1 cellular context compared by ENCODE assay signal in the genomic region with DNA sequence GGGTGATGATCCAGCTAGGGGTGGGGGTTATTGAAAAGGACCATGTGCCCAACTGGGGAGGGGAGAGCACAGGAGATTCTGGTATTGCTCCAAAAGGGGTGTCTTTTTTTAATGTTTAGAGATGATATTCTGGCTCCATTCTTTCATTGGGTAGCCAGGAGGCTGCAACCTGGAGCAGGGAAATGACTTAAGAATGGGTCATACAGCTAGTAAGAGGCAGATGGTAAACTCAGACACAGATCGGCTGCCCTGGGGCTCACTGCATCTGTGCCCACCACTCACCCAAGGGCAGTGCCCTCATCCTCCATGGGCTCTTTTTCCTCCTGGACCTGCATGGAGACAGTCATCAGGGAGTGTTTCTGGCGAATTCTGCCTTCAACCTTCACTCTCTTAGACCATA.
TF ChIP-seq lines count a peak whose summit lies in the region.

No MANE protein-coding gene starts in this region.

TF ChIP-seq in IMR-90, 13 proteins besides CTCF, POLR2A, EP300 and RAD21:
- TF ChIP-seq MXI1 (IDR thresholded peaks at IDR 0.05; ENCODE audit: borderline replicate concordance, low read depth, low read length) (no peak), BHLHE40 (IDR thresholded peaks at IDR 0.05; ENCODE audit: low read depth, low read length) (no peak), NFE2L2 (IDR thresholded peaks at IDR 0.05; ENCODE audit: low read depth, low read length) (no peak), USF2 (IDR thresholded peaks at IDR 0.05; ENCODE audit: low read depth, low read length) (no peak), CEBPB (IDR thresholded peaks at IDR 0.05; ENCODE audit: low read depth, low read length) (no peak), ELK1 (IDR thresholded peaks at IDR 0.05; ENCODE audit: borderline replicate concordance, low read depth, low read length) (no peak), RFX5 (IDR thresholded peaks at IDR 0.05; ENCODE audit: low read depth, low read length) (no peak), MAZ (IDR thresholded peaks at IDR 0.05; ENCODE audit: borderline replicate concordance, low read depth, low read length) (no peak)
TF ChIP-seq in IMR-90: peak in this region for 0.
